In the genomic region with DNA sequence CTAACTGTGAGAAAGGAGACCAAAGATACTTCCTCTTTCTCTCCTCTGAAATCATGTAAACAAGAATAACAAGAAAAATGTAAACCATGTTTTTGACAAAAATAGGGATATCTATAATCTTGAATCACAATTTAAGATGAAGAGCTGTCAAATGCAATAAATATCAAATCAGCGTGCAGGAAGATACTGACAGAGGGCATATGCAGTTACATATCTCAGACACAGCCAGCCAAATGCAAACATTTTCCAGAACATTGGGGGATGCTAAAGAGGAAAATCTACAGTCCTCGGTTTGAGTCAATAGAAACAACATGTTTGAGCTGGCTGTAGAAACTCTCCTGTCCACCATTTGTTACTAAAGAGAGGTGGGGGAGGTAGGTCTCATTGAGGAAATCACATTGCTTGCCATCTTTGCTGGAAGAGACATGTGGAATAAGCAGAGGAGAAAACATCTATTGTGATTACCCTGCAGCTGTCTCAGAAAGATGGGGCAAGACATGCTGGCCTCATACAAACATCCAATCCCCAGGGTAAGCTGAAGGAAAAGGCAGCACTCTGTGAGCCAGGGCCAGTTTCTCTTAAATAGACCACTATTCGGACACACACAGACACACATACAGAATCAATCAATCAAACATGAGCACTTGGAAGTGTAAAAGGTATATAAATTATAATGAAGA, we compare ENCODE assay signal across 26 cellular contexts. TPM values are rescaled to one million over a fixed set of nuclear protein-coding genes. Genes with fewer than 3 reads are reported as not detected.
"Had no signal": no experiment of that assay in that cellular context is flagged by ENCODE, and none has a peak within 500 bp of the region (broad histone marks: within the 10 kb centered on the region; RNA-seq: fewer than 3 reads in every experiment).

No MANE protein-coding gene starts in this region.

- DNase-seq: activated CD4-positive, alpha-beta T cell treated with anti-CD3 and anti-CD28 coated beads for 36 hours; activated CD4-positive, CD25-positive, alpha-beta regulatory T cell; activated CD8-positive, alpha-beta T cell treated with anti-CD3 and anti-CD28 coated beads, Interleukin-2, amount 10 ng/mL, durations not matched to agents 7 days and 5 days; activated gamma-delta T cell; activated naive CD4-positive, alpha-beta T cell treated with anti-CD3 and anti-CD28 coated beads, Interleukin-2, amount 10 ng/mL, durations not matched to agents 7 days and 5 days; activated naive CD8-positive, alpha-beta T cell treated with anti-CD3 and anti-CD28 coated beads, Interleukin-2, amount 10 ng/mL, durations not matched to agents 7 days and 5 days; cerebellar nuclear complex; colonic mucosa; effector memory CD4-positive, alpha-beta T cell; gastrocnemius medialis; islet precursor cell; left ventricle myocardium inferior; mesendoderm; posterior cingulate gyrus; right lobe of liver; stimulated activated CD4-positive, alpha-beta T cell treated with anti-CD3 and anti-CD28 coated beads, Interleukin-1b, Interleukin-23, amount 100 ng/mL, for 48 hours; stimulated activated CD4-positive, alpha-beta T cell treated with anti-CD3 and anti-CD28 coated beads, Interleukin-4, amount 100 ng/mL, for 4 hours; stimulated activated CD8-positive, alpha-beta memory T cell treated with anti-CD3 and anti-CD28 coated beads, Interleukin-4, amount 100 ng/mL, for 48 hours; stimulated activated naive CD8-positive, alpha-beta T cell treated with anti-CD3 and anti-CD28 coated beads, Interleukin-15, amount 100 ng/mL, for 72 hours; substantia nigra; uterus had no signal

RNA-seq across cellular contexts. Expression of gene CNTN1, which starts 43.5 kb away (rescaled TPM):
- total RNA-seq: activated CD4-positive, alpha-beta T cell treated with anti-CD3 and anti-CD28 coated beads for 36 hours; activated CD8-positive, alpha-beta T cell treated with anti-CD3 and anti-CD28 coated beads, Interleukin-2, amount 10 ng/mL, durations not matched to agents 7 days and 5 days; activated naive CD8-positive, alpha-beta T cell treated with anti-CD3 and anti-CD28 coated beads, Interleukin-2, amount 10 ng/mL, durations not matched to agents 7 days and 5 days; activated T-helper 1 cell treated with anti-CD3 and anti-CD28 coated beads, Interleukin-12 subunit alpha, Interleukin-12 subunit beta, Interleukin-2, Interleukin-4 antibody, amounts not matched to agents 30 ng/mL and 10 ng/mL and 1 ng/mL, durations not matched to agents 14 hours and 24 hours and 36 hours; dermis microvascular lymphatic vessel endothelial cell; mononuclear cell; myocyte; natural killer cell treated with Interleukin-12 subunit alpha and Interleukin-12 subunit beta and Interleukin-15 and Interleukin-18, amount 100 ng/mL, for 72 hours had no signal
